ENCODE assay signal across 22 cellular contexts in the genomic region with DNA sequence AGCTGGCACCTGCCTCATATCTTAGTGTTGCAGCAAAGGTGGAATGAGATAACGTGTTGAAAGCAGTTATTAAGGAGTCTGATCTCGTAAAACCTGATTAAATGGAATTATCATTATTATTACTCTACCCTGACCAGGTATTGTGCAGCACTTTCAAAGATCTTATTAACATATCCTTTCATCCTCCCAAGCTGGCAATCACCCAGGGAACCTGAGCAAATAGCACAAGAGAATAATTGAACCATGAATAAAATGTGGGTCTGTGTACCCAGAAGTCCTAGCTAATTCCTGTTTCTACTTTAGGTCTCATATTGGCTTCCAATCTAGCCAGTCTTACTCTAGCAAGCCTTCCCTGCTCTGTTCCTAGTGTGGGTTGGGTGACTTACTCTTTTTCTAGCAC.
A peak's percentile ranks its signal among the peaks of the same experiment; 100 is the strongest.
DNase-seq lines count a peak whose midpoint lies in the region; ATAC-seq and TF ChIP-seq lines count a peak whose summit lies in the region.
"Had no signal": no experiment of that assay in that cellular context is flagged by ENCODE, and none has a peak within 500 bp of the region (broad histone marks: within the 10 kb centered on the region; RNA-seq: fewer than 3 reads in every experiment).

No MANE protein-coding gene starts in this region.

- H3K4me3 ChIP-seq in GM23338 = no peak overlapping the region
- no peak overlapping the region for H3K4me3 ChIP-seq in CD8-positive, alpha-beta T cell (ENCODE audit: low read depth, low read length)
- H3K4me3 ChIP-seq: BLaER1 treated with 17β-estradiol and CSF1 and Interleukin-3, amounts not matched to agents 10 nM and 100 nM; gastroesophageal sphincter; left ventricle myocardium inferior had no signal

- H3K4me1 Mint-ChIP-seq in GM23338 = peaks cover 18% of the 10 kb centered on the region
- H3K4me1 Mint-ChIP-seq in WTC11 = peaks cover 27% of the 10 kb centered on the region
- H3K4me1 Mint-ChIP-seq in CD8-positive, alpha-beta T cell (ENCODE audit: low read depth) = no peaks in the 10 kb centered on the region
- H3K4me1 Mint-ChIP-seq: activated T-helper 17 cell treated with anti-CD3 and anti-CD28 coated beads, Interleukin-2, amount 50 U/mL, for 72 hours; naive thymus-derived CD4-positive, alpha-beta T cell had no signal

- TF ChIP-seq CTCF in GM23338 (conservative IDR thresholded peaks at IDR 0.05; ENCODE audit: low read depth in 2 of 2) (no peak), WTC11 (IDR thresholded peaks at IDR 0.05) (no peak)
- TF ChIP-seq CTCF in CD8-positive, alpha-beta T cell (IDR thresholded peaks at IDR 0.05) = no peak

- no peaks in the 10 kb centered on the region for H3K9me3 ChIP-seq in CD8-positive, alpha-beta T cell (ENCODE audit: low read length)
- H3K9me3 ChIP-seq: BLaER1 treated with 17β-estradiol and CSF1 and Interleukin-3, amounts not matched to agents 10 nM and 100 nM; gastroesophageal sphincter; left ventricle myocardium inferior had no signal

- H3K4me2 ChIP-seq in GM23338 = peak overlapping the region; percentile 45
- H3K4me2 ChIP-seq: BLaER1 treated with 17β-estradiol and CSF1 and Interleukin-3, amounts not matched to agents 10 nM and 100 nM had no signal

- CTCF ChIA-PET in WTC11 (lab: Charles Lee) = interaction anchor here (0.7 to 3.1 kb wide), 4 partner anchors 26 to 116 kb away, joined by 3 to 17 read pairs (median 4); no protein-coding TSS in a partner anchor
- CTCF ChIA-PET in CD8-positive, alpha-beta T cell (lab: Charles Lee) = no interaction called here

- H3F3A ChIP-seq in GM23338 (replicated peaks; ENCODE audit: low read depth) = no peaks in the 10 kb centered on the region

- peak overlapping the region; percentile 13; the same call in 1 of the 2 replicates for H3K27ac ChIP-seq in GM23338 (ENCODE audit: low read depth)
- no peak overlapping the region for H3K27ac ChIP-seq in CD8-positive, alpha-beta T cell (ENCODE audit: low read depth, low read length)
- H3K27ac ChIP-seq: BLaER1 treated with 17β-estradiol and CSF1 and Interleukin-3, amounts not matched to agents 10 nM and 100 nM; gastroesophageal sphincter; left ventricle myocardium inferior had no signal

- DNase-seq in COLO668 (lab: John Stamatoyannopoulos, UW; ENCODE audit: unreplicated experiment) (peak; percentile 13), GM23338 (ENCODE audit: low spot score) (no peak), NCI-H2029 treated with DMSO at 0.1 percent for 48 hours (lab: John Stamatoyannopoulos, UW) (peak; percentile 81), WTC11 (ENCODE audit: low spot score) (no peak), HPDE6-E6E7 (ENCODE audit: extremely low spot score) (no peak), NOMO-1 treated with DMSO at 0.1 percent for 48 hours (lab: John Stamatoyannopoulos, UW; ENCODE audit: unreplicated experiment) (no peak), HuH-7.5 (ENCODE audit: low spot score) (no peak)
- DNase-seq in CD8-positive, alpha-beta T cell = no peak
- DNase-seq: activated CD4-positive, alpha-beta memory T cell treated with anti-CD3 and anti-CD28 coated beads for 36 hours; activated CD4-positive, CD25-positive, alpha-beta regulatory T cell; activated CD8-positive, alpha-beta memory T cell treated with anti-CD3 and anti-CD28 coated beads, Interleukin-2, amount 50 U/mL, for 48 hours; aorta; hypothalamus; left ventricle myocardium inferior; naive thymus-derived CD4-positive, alpha-beta T cell; right cardiac atrium; stimulated activated CD4-positive, alpha-beta T cell treated with anti-CD3 and anti-CD28 coated beads, Interleukin-4, amount 100 ng/mL, for 1 hour; stimulated activated naive CD4-positive, alpha-beta T cell had no signal

- peaks cover 16% of the 10 kb centered on the region for H3K4me1 ChIP-seq in GM23338 (ENCODE audit: insufficient read depth)
- H3K4me1 ChIP-seq in CD8-positive, alpha-beta T cell (ENCODE audit: insufficient read depth, low read length) = no peaks in the 10 kb centered on the region
- H3K4me1 ChIP-seq: BLaER1 treated with 17β-estradiol and CSF1 and Interleukin-3, amounts not matched to agents 10 nM and 100 nM; gastroesophageal sphincter; left ventricle myocardium inferior had no signal

- H3K9me3 Mint-ChIP-seq in GM23338 (no peaks in the 10 kb centered on the region), WTC11 (peaks cover under 1% of the 10 kb centered on the region)
- no peaks in the 10 kb centered on the region for H3K9me3 Mint-ChIP-seq in CD8-positive, alpha-beta T cell
- H3K9me3 Mint-ChIP-seq: activated CD4-positive, alpha-beta memory T cell treated with anti-CD3 and anti-CD28 coated beads for 36 hours; activated naive CD4-positive, alpha-beta T cell treated with anti-CD3 and anti-CD28 coated beads, Interleukin-2, amount 50 U/mL, for 72 hours; activated T-helper 17 cell treated with anti-CD3 and anti-CD28 coated beads, Interleukin-2, amount 50 U/mL, for 72 hours had no signal

- H3K36me3 Mint-ChIP-seq in GM23338 (ENCODE audit: low read depth) = no peaks in the 10 kb centered on the region
- H3K36me3 Mint-ChIP-seq in WTC11 = no peaks in the 10 kb centered on the region
- H3K36me3 Mint-ChIP-seq in CD8-positive, alpha-beta T cell = no peaks in the 10 kb centered on the region
- H3K36me3 Mint-ChIP-seq: activated CD4-positive, alpha-beta memory T cell treated with anti-CD3 and anti-CD28 coated beads for 36 hours; activated naive CD4-positive, alpha-beta T cell treated with anti-CD3 and anti-CD28 coated beads, Interleukin-2, amount 50 U/mL, for 72 hours; naive thymus-derived CD4-positive, alpha-beta T cell had no signal

- H3K9me2 ChIP-seq in GM23338 (ENCODE audit: insufficient read depth) = no peaks in the 10 kb centered on the region

- H3K27me3 Mint-ChIP-seq in GM23338 (ENCODE audit: insufficient read depth, low read depth, poor library complexity) (no peaks in the 10 kb centered on the region), WTC11 (ENCODE audit: low read depth) (no peaks in the 10 kb centered on the region)
- peaks cover 5% of the 10 kb centered on the region for H3K27me3 Mint-ChIP-seq in CD8-positive, alpha-beta T cell (ENCODE audit: low read depth)
- H3K27me3 Mint-ChIP-seq: activated CD4-positive, alpha-beta memory T cell treated with anti-CD3 and anti-CD28 coated beads for 36 hours had no signal

- no peak overlapping the region for H2AFZ ChIP-seq in GM23338

- ATAC-seq in GM23338 (no peak), WTC11 (no peak)
- ATAC-seq in CD8-positive, alpha-beta T cell = no peak
- ATAC-seq: activated naive CD4-positive, alpha-beta T cell treated with anti-CD3 and anti-CD28 coated beads, Interleukin-2, amount 50 U/mL, for 72 hours; activated T-helper 17 cell treated with anti-CD3 and anti-CD28 coated beads, Interleukin-2, amount 50 U/mL, for 72 hours; gastroesophageal sphincter; naive thymus-derived CD4-positive, alpha-beta T cell; right cardiac atrium had no signal

- no peaks in the 10 kb centered on the region for H4K20me1 ChIP-seq in GM23338 (replicated peaks; ENCODE audit: insufficient read depth)
- H4K20me1 ChIP-seq: BLaER1 treated with 17β-estradiol and CSF1 and Interleukin-3, amounts not matched to agents 10 nM and 100 nM had no signal

- POLR2A ChIA-PET in WTC11 (lab: Charles Lee) = no interaction called here
- POLR2A ChIA-PET in CD8-positive, alpha-beta T cell (lab: Charles Lee) = no interaction called here

- H3K4me3 Mint-ChIP-seq in GM23338 (no peak overlapping the region), WTC11 (no peak overlapping the region)
- H3K4me3 Mint-ChIP-seq in CD8-positive, alpha-beta T cell = no peak overlapping the region
- H3K4me3 Mint-ChIP-seq: activated CD4-positive, alpha-beta memory T cell treated with anti-CD3 and anti-CD28 coated beads for 36 hours; activated T-helper 17 cell treated with anti-CD3 and anti-CD28 coated beads, Interleukin-2, amount 50 U/mL, for 72 hours; naive thymus-derived CD4-positive, alpha-beta T cell had no signal

- no peaks in the 10 kb centered on the region for H3K36me3 ChIP-seq in GM23338 (ENCODE audit: insufficient read depth)
- H3K36me3 ChIP-seq in CD8-positive, alpha-beta T cell (ENCODE audit: insufficient read depth, low read length) = no peaks in the 10 kb centered on the region
- H3K36me3 ChIP-seq: BLaER1 treated with 17β-estradiol and CSF1 and Interleukin-3, amounts not matched to agents 10 nM and 100 nM; gastroesophageal sphincter; left ventricle myocardium inferior had no signal

- H3K79me2 ChIP-seq in GM23338 (replicated peaks; ENCODE audit: insufficient read depth) = no peaks in the 10 kb centered on the region

- intact Hi-C loops in CD8-positive, alpha-beta T cell (cut with DNase I, micrococcal nuclease) = no loop called here

- no peak overlapping the region for H3K27ac Mint-ChIP-seq in GM23338
- H3K27ac Mint-ChIP-seq in WTC11 = peak overlapping the region; percentile 86
- no peak overlapping the region for H3K27ac Mint-ChIP-seq in CD8-positive, alpha-beta T cell
- H3K27ac Mint-ChIP-seq: activated CD4-positive, alpha-beta memory T cell treated with anti-CD3 and anti-CD28 coated beads for 36 hours; activated naive CD4-positive, alpha-beta T cell treated with anti-CD3 and anti-CD28 coated beads, Interleukin-2, amount 50 U/mL, for 72 hours; activated T-helper 17 cell treated with anti-CD3 and anti-CD28 coated beads, Interleukin-2, amount 50 U/mL, for 72 hours; naive thymus-derived CD4-positive, alpha-beta T cell had no signal

- no peaks in the 10 kb centered on the region for H3K27me3 ChIP-seq in GM23338 (ENCODE audit: insufficient read depth)
- no peaks in the 10 kb centered on the region for H3K27me3 ChIP-seq in CD8-positive, alpha-beta T cell (ENCODE audit: insufficient read depth, low read length)
- H3K27me3 ChIP-seq: BLaER1 treated with 17β-estradiol and CSF1 and Interleukin-3, amounts not matched to agents 10 nM and 100 nM; gastroesophageal sphincter had no signal

TF ChIP-seq in GM23338, 12 proteins besides CTCF, POLR2A, EP300 and RAD21 (continues in another document):
- TF ChIP-seq EZH2 (IDR thresholded peaks at IDR 0.05; ENCODE audit: low read depth, unreplicated experiment) = no peak
- TF ChIP-seq ZNF114 (CRISPR knock-in tag; IDR thresholded peaks at IDR 0.05) = no peak
- TF ChIP-seq EZH2phosphoT487 (IDR thresholded peaks at IDR 0.05; ENCODE audit: unreplicated experiment) = no peak
- TF ChIP-seq POLR2AphosphoS5 (IDR thresholded peaks at IDR 0.05; ENCODE audit: low read depth) = no peak
- TF ChIP-seq ZNF331 (CRISPR knock-in tag; IDR thresholded peaks at IDR 0.05; ENCODE audit: low read depth) = no peak

TF ChIP-seq in WTC11, 78 proteins besides CTCF, POLR2A, EP300 and RAD21 (continues in another document):
- TF ChIP-seq PREB (CRISPR knock-in tag; IDR thresholded peaks at IDR 0.05; ENCODE audit: borderline replicate concordance) = no peak

Comparison
In these comparisons a context has a peak if more than half of its experiments do, and no peak if none do; other contexts are left out.
1. DNase-seq: peak in COLO668 (single experiment) and NCI-H2029 treated with DMSO at 0.1 percent for 48 hours (single experiment); none in GM23338 (single experiment), WTC11 (single experiment), HPDE6-E6E7 (single experiment), NOMO-1 treated with DMSO at 0.1 percent for 48 hours (single experiment), CD8-positive, alpha-beta T cell (0 of 7) and HuH-7.5 (single experiment).